Comparison of ENCODE assay signal across 9 cellular contexts in genomic region chr19:14632286-14632685, GRCh38. TPM values are rescaled to one million over a fixed set of nuclear protein-coding genes. Genes with fewer than 3 reads are reported as not detected.
A peak's percentile ranks its signal among the peaks of the same experiment; 100 is the strongest.
DNase-seq lines count a peak whose midpoint lies in the region; ATAC-seq, FAIRE-seq and TF ChIP-seq lines count a peak whose summit lies in the region.
"Had no signal": no experiment of that assay in that cellular context is flagged by ENCODE, and none has a peak within 500 bp of the region (broad histone marks: within the 10 kb centered on the region; RNA-seq: fewer than 3 reads in every experiment).

No MANE protein-coding gene starts in this region.

- H3K4me3 ChIP-seq in bronchial epithelial cell (ENCODE audit: low read depth, low read length) = no peak overlapping the region
- H3K4me3 ChIP-seq: BLaER1 treated with 17β-estradiol and CSF1 and Interleukin-3, amounts not matched to agents 10 nM and 100 nM had no signal

- no peak overlapping the region for H3K4me3 Mint-ChIP-seq in activated CD8-positive, alpha-beta T cell treated with anti-CD3 and anti-CD28 coated beads for 36 hours
- no peak overlapping the region for H3K4me3 Mint-ChIP-seq in activated CD8-positive, alpha-beta T cell treated with anti-CD3 and anti-CD28 coated beads, Interleukin-2, amount 10 ng/mL, durations not matched to agents 7 days and 5 days
- no peak overlapping the region for H3K4me3 Mint-ChIP-seq in stimulated activated memory B cell treated with anti-CD40 and anti-IgM and Interleukin-4, amounts not matched to agents 10 μg/mL and 1 μg/mL and 100 μg/mL, for 72 hours

- H3K9me3 Mint-ChIP-seq in activated CD8-positive, alpha-beta T cell treated with anti-CD3 and anti-CD28 coated beads for 36 hours = peaks cover 5% of the 10 kb centered on the region
- peaks cover 12% of the 10 kb centered on the region for H3K9me3 Mint-ChIP-seq in activated CD8-positive, alpha-beta T cell treated with anti-CD3 and anti-CD28 coated beads, Interleukin-2, amount 10 ng/mL, durations not matched to agents 7 days and 5 days (ENCODE audit: insufficient read depth)
- H3K9me3 Mint-ChIP-seq in stimulated activated memory B cell treated with anti-CD40 and anti-IgM and Interleukin-4, amounts not matched to agents 10 μg/mL and 1 μg/mL and 100 μg/mL, for 72 hours = peaks cover 7% of the 10 kb centered on the region

- no peaks in the 10 kb centered on the region for H3K36me3 ChIP-seq in bronchial epithelial cell (ENCODE audit: control insufficient read depth, insufficient read depth, low read length)

- peak; percentile 64 for ATAC-seq in activated CD8-positive, alpha-beta T cell treated with anti-CD3 and anti-CD28 coated beads for 36 hours
- ATAC-seq in activated CD8-positive, alpha-beta T cell treated with anti-CD3 and anti-CD28 coated beads, Interleukin-2, amount 10 ng/mL, durations not matched to agents 7 days and 5 days = no peak
- ATAC-seq in stimulated activated memory B cell treated with anti-CD40 and anti-IgM and Interleukin-4, amounts not matched to agents 10 μg/mL and 1 μg/mL and 100 μg/mL, for 72 hours = peak; percentile 66

- H3K27me3 Mint-ChIP-seq in activated CD8-positive, alpha-beta T cell treated with anti-CD3 and anti-CD28 coated beads for 36 hours = peaks cover 2% of the 10 kb centered on the region
- no peaks in the 10 kb centered on the region for H3K27me3 Mint-ChIP-seq in activated CD8-positive, alpha-beta T cell treated with anti-CD3 and anti-CD28 coated beads, Interleukin-2, amount 10 ng/mL, durations not matched to agents 7 days and 5 days (ENCODE audit: low read depth)
- no peaks in the 10 kb centered on the region for H3K27me3 Mint-ChIP-seq in stimulated activated memory B cell treated with anti-CD40 and anti-IgM and Interleukin-4, amounts not matched to agents 10 μg/mL and 1 μg/mL and 100 μg/mL, for 72 hours

- H3K27me3 ChIP-seq in bronchial epithelial cell (ENCODE audit: control insufficient read depth, insufficient read depth, low read length) = no peaks in the 10 kb centered on the region
- H3K27me3 ChIP-seq: BLaER1 treated with 17β-estradiol and CSF1 and Interleukin-3, amounts not matched to agents 10 nM and 100 nM had no signal

- intact Hi-C loops in activated CD8-positive, alpha-beta T cell treated with anti-CD3 and anti-CD28 coated beads for 36 hours (cut with micrococcal nuclease) = no loop called here

- peak; percentile 26 for DNase-seq in activated CD8-positive, alpha-beta T cell treated with anti-CD3 and anti-CD28 coated beads for 36 hours
- DNase-seq in activated CD8-positive, alpha-beta T cell treated with anti-CD3 and anti-CD28 coated beads, Interleukin-2, amount 10 ng/mL, durations not matched to agents 7 days and 5 days = no peak
- DNase-seq in NCI-H446 treated with DMSO at 0.1 percent for 48 hours (lab: John Stamatoyannopoulos, UW) (peak; percentile 5), bronchial epithelial cell (ENCODE audit: low read depth) (peak; percentile 45), NCI-H2107 (lab: John Stamatoyannopoulos, UW) (no peak), NCI-H1092 (lab: John Stamatoyannopoulos, UW) (no peak), NCI-H510A (lab: John Stamatoyannopoulos, UW) (no peak)

- H3K4me1 Mint-ChIP-seq in activated CD8-positive, alpha-beta T cell treated with anti-CD3 and anti-CD28 coated beads for 36 hours (ENCODE audit: low read depth) = peaks cover 2% of the 10 kb centered on the region
- H3K4me1 Mint-ChIP-seq in activated CD8-positive, alpha-beta T cell treated with anti-CD3 and anti-CD28 coated beads, Interleukin-2, amount 10 ng/mL, durations not matched to agents 7 days and 5 days (ENCODE audit: low read depth) = no peaks in the 10 kb centered on the region
- peaks cover 15% of the 10 kb centered on the region for H3K4me1 Mint-ChIP-seq in stimulated activated memory B cell treated with anti-CD40 and anti-IgM and Interleukin-4, amounts not matched to agents 10 μg/mL and 1 μg/mL and 100 μg/mL, for 72 hours

- POLR2A ChIA-PET in activated CD8-positive, alpha-beta T cell treated with anti-CD3 and anti-CD28 coated beads for 36 hours (lab: Charles Lee) = no interaction called here
- POLR2A ChIA-PET in activated CD8-positive, alpha-beta T cell treated with anti-CD3 and anti-CD28 coated beads, Interleukin-2, amount 10 ng/mL, durations not matched to agents 7 days and 5 days (lab: Charles Lee) = no interaction called here

- CTCF ChIA-PET in activated CD8-positive, alpha-beta T cell treated with anti-CD3 and anti-CD28 coated beads for 36 hours (lab: Charles Lee) = interaction anchor here (1.0 to 1.5 kb wide), 3 partner anchors 55 to 76 kb away, joined by 3 to 5 read pairs (median 4); no protein-coding TSS in a partner anchor
- CTCF ChIA-PET in activated CD8-positive, alpha-beta T cell treated with anti-CD3 and anti-CD28 coated beads, Interleukin-2, amount 10 ng/mL, durations not matched to agents 7 days and 5 days (lab: Charles Lee) = no interaction called here

- no peaks in the 10 kb centered on the region for H3K36me3 Mint-ChIP-seq in activated CD8-positive, alpha-beta T cell treated with anti-CD3 and anti-CD28 coated beads for 36 hours (ENCODE audit: low read depth)
- H3K36me3 Mint-ChIP-seq in activated CD8-positive, alpha-beta T cell treated with anti-CD3 and anti-CD28 coated beads, Interleukin-2, amount 10 ng/mL, durations not matched to agents 7 days and 5 days (ENCODE audit: low read depth) = no peaks in the 10 kb centered on the region
- H3K36me3 Mint-ChIP-seq in stimulated activated memory B cell treated with anti-CD40 and anti-IgM and Interleukin-4, amounts not matched to agents 10 μg/mL and 1 μg/mL and 100 μg/mL, for 72 hours = no peaks in the 10 kb centered on the region

- no peak overlapping the region for H3K27ac Mint-ChIP-seq in activated CD8-positive, alpha-beta T cell treated with anti-CD3 and anti-CD28 coated beads for 36 hours
- no peak overlapping the region for H3K27ac Mint-ChIP-seq in activated CD8-positive, alpha-beta T cell treated with anti-CD3 and anti-CD28 coated beads, Interleukin-2, amount 10 ng/mL, durations not matched to agents 7 days and 5 days
- no peak overlapping the region for H3K27ac Mint-ChIP-seq in stimulated activated memory B cell treated with anti-CD40 and anti-IgM and Interleukin-4, amounts not matched to agents 10 μg/mL and 1 μg/mL and 100 μg/mL, for 72 hours

- no peak for FAIRE-seq in bronchial epithelial cell (lab: Jason Lieb, UNC)

- no peak for TF ChIP-seq CTCF in activated CD8-positive, alpha-beta T cell treated with anti-CD3 and anti-CD28 coated beads for 36 hours (IDR thresholded peaks at IDR 0.05)
- no peak for TF ChIP-seq CTCF in bronchial epithelial cell (IDR thresholded peaks at IDR 0.05; ENCODE audit: insufficient read depth, low read length, severe bottlenecking)

RNA-seq across cellular contexts. Expression of gene ADGRE3, which starts 42.4 kb away (rescaled TPM):
- total RNA-seq in activated CD8-positive, alpha-beta T cell treated with anti-CD3 and anti-CD28 coated beads for 36 hours = not detected
- not detected for total RNA-seq in activated CD8-positive, alpha-beta T cell treated with anti-CD3 and anti-CD28 coated beads, Interleukin-2, amount 10 ng/mL, durations not matched to agents 7 days and 5 days
- total RNA-seq in bronchial epithelial cell = not detected in 2 replicates

RNA-seq across cellular contexts. Expression of gene CLEC17A, which starts 49.4 kb away (rescaled TPM):
- total RNA-seq in activated CD8-positive, alpha-beta T cell treated with anti-CD3 and anti-CD28 coated beads for 36 hours = under 1 TPM; 0.60 to 0.83 TPM
- not detected for total RNA-seq in activated CD8-positive, alpha-beta T cell treated with anti-CD3 and anti-CD28 coated beads, Interleukin-2, amount 10 ng/mL, durations not matched to agents 7 days and 5 days
- not detected in 2 replicates for total RNA-seq in bronchial epithelial cell

RNA-seq across cellular contexts. Expression of gene ZNF333, which starts 57.6 kb away (rescaled TPM):
- 10 to 100 TPM; 12.2 to 14.0 TPM for total RNA-seq in activated CD8-positive, alpha-beta T cell treated with anti-CD3 and anti-CD28 coated beads for 36 hours
- total RNA-seq in activated CD8-positive, alpha-beta T cell treated with anti-CD3 and anti-CD28 coated beads, Interleukin-2, amount 10 ng/mL, durations not matched to agents 7 days and 5 days = 1 to 10 TPM; 7.3 TPM
- 12.3 and 22.9 TPM in 2 replicates for total RNA-seq in bronchial epithelial cell

Comparison
In these comparisons a context has a peak if more than half of its experiments do, and no peak if none do; other contexts are left out.
1. DNase-seq: peak in activated CD8-positive, alpha-beta T cell treated with anti-CD3 and anti-CD28 coated beads for 36 hours (single experiment), NCI-H446 treated with DMSO at 0.1 percent for 48 hours (single experiment) and bronchial epithelial cell (single experiment); none in activated CD8-positive, alpha-beta T cell treated with anti-CD3 and anti-CD28 coated beads, Interleukin-2, amount 10 ng/mL, durations not matched to agents 7 days and 5 days (single experiment), NCI-H2107 (single experiment), NCI-H1092 (single experiment) and NCI-H510A (single experiment).